In the genomic region with DNA sequence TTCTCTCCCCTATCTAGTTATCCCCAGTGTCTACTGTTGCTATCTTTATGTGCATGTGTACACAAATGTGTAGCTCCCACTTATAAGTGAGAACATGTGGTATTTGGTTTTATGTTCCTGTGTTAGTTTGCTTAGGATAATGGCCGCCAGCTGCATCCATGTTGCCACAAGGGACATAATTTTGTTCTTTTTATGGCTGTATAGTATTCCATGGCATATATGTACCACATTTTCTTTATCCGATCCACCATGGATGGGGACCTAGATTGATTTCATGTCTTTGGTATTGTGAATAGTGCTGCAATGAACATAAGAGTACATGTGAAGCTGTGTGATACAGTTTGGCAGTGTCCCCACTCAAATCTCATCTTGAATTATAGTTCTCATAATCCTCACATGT, we compare ENCODE assay signal across 7 cellular contexts.
"Had no signal": no experiment of that assay in that cellular context is flagged by ENCODE, and none has a peak within 500 bp of the region (broad histone marks: within the 10 kb centered on the region; RNA-seq: fewer than 3 reads in every experiment).

No MANE protein-coding gene starts in this region.

- DNase-seq: IMR-90, KBM-7, KG1 had no signal

- ATAC-seq: HepG2, K562 had no signal

- H3K27ac ChIP-seq: HL-60 had no signal

- H3K36me3 Mint-ChIP-seq: IgD-negative memory B cell had no signal

- H3K4me3 Mint-ChIP-seq: IgD-negative memory B cell had no signal

- H3K4me1 Mint-ChIP-seq: IgD-negative memory B cell had no signal

- H3K27me3 Mint-ChIP-seq: IgD-negative memory B cell had no signal

- H3K4me3 ChIP-seq: K562 had no signal
